ENCODE assay signal across 8 cellular contexts in genomic region chr20:347317-347639, GRCh38. TPM values are rescaled to one million over a fixed set of nuclear protein-coding genes. Genes with fewer than 3 reads are reported as not detected.
DNase-seq lines count a peak whose midpoint lies in the region; ATAC-seq and TF ChIP-seq lines count a peak whose summit lies in the region.

No MANE protein-coding gene starts in this region.

- H3K4me3 ChIP-seq in AG04449 (ENCODE audit: low read depth, low read length), result peak overlapping the region; percentile 76
- peak overlapping the region; percentile 80 for H3K4me3 ChIP-seq in H7 (ENCODE audit: insufficient read depth, low read depth, low read length)
- H3K4me3 ChIP-seq in iPS-18c (ENCODE audit: insufficient read depth, low read depth, low read length), result peak overlapping the region; percentile 83

- DNase-seq in AG04449 (ENCODE audit: low read depth, low spot score), result no peak
- no peak for DNase-seq in H7
- DNase-seq in activated CD4-positive, alpha-beta memory T cell treated with anti-CD3 and anti-CD28 coated beads for 36 hours, result no peak
- DNase-seq in NCI-H446 (lab: John Stamatoyannopoulos, UW), result no peak
- DNase-seq in stimulated activated CD4-positive, alpha-beta T cell treated with anti-CD3 and anti-CD28 coated beads, Interleukin-15, amount 100 ng/mL, for 24 hours, result no peak

- H3K27ac ChIP-seq in temporal lobe (ENCODE audit: low read depth, low read length), result peak overlapping the region; percentile 94

- TF ChIP-seq CTCF in AG04449 (IDR thresholded peaks at IDR 0.05; ENCODE audit: insufficient read depth, low read length, missing control alignments), result no peak

- H3K9me3 ChIP-seq in iPS-18c (ENCODE audit: control insufficient read depth, insufficient read depth, low read length), result no peaks in the 10 kb centered on the region

- no peak overlapping the region for H3K27ac Mint-ChIP-seq in activated CD4-positive, alpha-beta memory T cell treated with anti-CD3 and anti-CD28 coated beads for 36 hours

- peaks cover 2% of the 10 kb centered on the region for H3K36me3 Mint-ChIP-seq in activated CD4-positive, alpha-beta memory T cell treated with anti-CD3 and anti-CD28 coated beads for 36 hours

- CTCF ChIA-PET in AG04449 (lab: Yijun Ruan, JAX), result interaction anchor here (1.2 to 4.7 kb wide), 2 partner anchors 14 to 17 kb away, joined by 4 to 47 read pairs; no protein-coding TSS in a partner anchor
- CTCF ChIA-PET in activated CD4-positive, alpha-beta memory T cell treated with anti-CD3 and anti-CD28 coated beads for 36 hours (lab: Charles Lee), result interaction anchor here (0.7 to 4.2 kb wide), 3 partner anchors 17 to 49 kb away, joined by 3 to 37 read pairs (median 4); partner anchors contain the start of gene TRIB3

- no peak for ATAC-seq in GM18870 (IDR thresholded peaks at IDR 0.05; ENCODE audit: unreplicated experiment)

- no peaks in the 10 kb centered on the region; the same call in 1 of the 2 replicates for H3K36me3 ChIP-seq in H7 (replicated peaks; ENCODE audit: control insufficient read depth, insufficient read depth, low read length)

- no peaks in the 10 kb centered on the region for H3K27me3 Mint-ChIP-seq in activated CD4-positive, alpha-beta memory T cell treated with anti-CD3 and anti-CD28 coated beads for 36 hours

- H3K27me3 ChIP-seq in H7 (ENCODE audit: control insufficient read depth, insufficient read depth, low read length), result no peaks in the 10 kb centered on the region; the same call in 1 of the 2 replicates

- H3K4me1 Mint-ChIP-seq in activated CD4-positive, alpha-beta memory T cell treated with anti-CD3 and anti-CD28 coated beads for 36 hours (ENCODE audit: low read depth), result peaks cover 12% of the 10 kb centered on the region

- H3K4me3 Mint-ChIP-seq in activated CD4-positive, alpha-beta memory T cell treated with anti-CD3 and anti-CD28 coated beads for 36 hours, result peak overlapping the region; percentile 87

- intact Hi-C loops in activated CD4-positive, alpha-beta memory T cell treated with anti-CD3 and anti-CD28 coated beads for 36 hours (cut with micrococcal nuclease), result no loop called here

- peaks cover under 1% of the 10 kb centered on the region for H3K9me3 Mint-ChIP-seq in activated CD4-positive, alpha-beta memory T cell treated with anti-CD3 and anti-CD28 coated beads for 36 hours

- POLR2A ChIA-PET in AG04449 (lab: Yijun Ruan, JAX), result interaction anchor here (0.6 to 1.5 kb wide), 6 partner anchors 9 to 37 kb away, joined by 3 to 5 read pairs (median 4); partner anchors contain the start of genes SOX12 and TRIB3
- POLR2A ChIA-PET in activated CD4-positive, alpha-beta memory T cell treated with anti-CD3 and anti-CD28 coated beads for 36 hours (lab: Charles Lee), result interaction anchor here (0.5 kb wide), 1 partner anchor 61 kb away, joined by 3 read pairs; the partner anchor contains the start of gene RBCK1

RNA-seq across cellular contexts. Expression of gene NRSN2, which starts 0.4 kb away (rescaled TPM):
- 31.6 and 48.5 TPM in 2 replicates for total RNA-seq in H7 (2014; rRNA removed; shearing (Covaris generic))
- total RNA-seq in activated CD4-positive, alpha-beta memory T cell treated with anti-CD3 and anti-CD28 coated beads for 36 hours, result 1 to 10 TPM; 9.5 to 9.7 TPM
- 32.7 TPM for total RNA-seq in temporal lobe

RNA-seq across cellular contexts. Expression of gene SOX12, which starts 21.9 kb away (rescaled TPM):
- total RNA-seq in H7 (2014; rRNA removed; shearing (Covaris generic)), result 14.7 and 15.7 TPM in 2 replicates
- 1 to 10 TPM; 4.4 to 4.7 TPM for total RNA-seq in activated CD4-positive, alpha-beta memory T cell treated with anti-CD3 and anti-CD28 coated beads for 36 hours
- total RNA-seq in temporal lobe, result 15.0 TPM

RNA-seq across cellular contexts. Expression of gene TRIB3, which starts 33.3 kb away (rescaled TPM):
- 11.7 and 17.6 TPM in 2 replicates for total RNA-seq in H7 (2014; rRNA removed; shearing (Covaris generic))
- total RNA-seq in activated CD4-positive, alpha-beta memory T cell treated with anti-CD3 and anti-CD28 coated beads for 36 hours, result 10 to 100 TPM; 42.6 to 43.5 TPM
- 10.3 TPM for total RNA-seq in temporal lobe

RNA-seq across cellular contexts. Expression of gene ZCCHC3, which starts 49.9 kb away (rescaled TPM):
- 24.0 and 27.9 TPM in 2 replicates for total RNA-seq in H7 (2014; rRNA removed; shearing (Covaris generic))
- 10 to 100 TPM; 15.2 to 15.9 TPM for total RNA-seq in activated CD4-positive, alpha-beta memory T cell treated with anti-CD3 and anti-CD28 coated beads for 36 hours
- total RNA-seq in temporal lobe, result 14.3 TPM

RNA-seq across cellular contexts. Expression of gene C20orf96, which starts 56.7 kb away (rescaled TPM):
- total RNA-seq in H7 (2014; rRNA removed; shearing (Covaris generic)), result 1.7 and 2.1 TPM in 2 replicates
- total RNA-seq in activated CD4-positive, alpha-beta memory T cell treated with anti-CD3 and anti-CD28 coated beads for 36 hours, result 1 to 10 TPM; 5.4 to 6.4 TPM
- total RNA-seq in temporal lobe, result 11.1 TPM
